1 cellular context compared by ENCODE assay signal in the genomic region with DNA sequence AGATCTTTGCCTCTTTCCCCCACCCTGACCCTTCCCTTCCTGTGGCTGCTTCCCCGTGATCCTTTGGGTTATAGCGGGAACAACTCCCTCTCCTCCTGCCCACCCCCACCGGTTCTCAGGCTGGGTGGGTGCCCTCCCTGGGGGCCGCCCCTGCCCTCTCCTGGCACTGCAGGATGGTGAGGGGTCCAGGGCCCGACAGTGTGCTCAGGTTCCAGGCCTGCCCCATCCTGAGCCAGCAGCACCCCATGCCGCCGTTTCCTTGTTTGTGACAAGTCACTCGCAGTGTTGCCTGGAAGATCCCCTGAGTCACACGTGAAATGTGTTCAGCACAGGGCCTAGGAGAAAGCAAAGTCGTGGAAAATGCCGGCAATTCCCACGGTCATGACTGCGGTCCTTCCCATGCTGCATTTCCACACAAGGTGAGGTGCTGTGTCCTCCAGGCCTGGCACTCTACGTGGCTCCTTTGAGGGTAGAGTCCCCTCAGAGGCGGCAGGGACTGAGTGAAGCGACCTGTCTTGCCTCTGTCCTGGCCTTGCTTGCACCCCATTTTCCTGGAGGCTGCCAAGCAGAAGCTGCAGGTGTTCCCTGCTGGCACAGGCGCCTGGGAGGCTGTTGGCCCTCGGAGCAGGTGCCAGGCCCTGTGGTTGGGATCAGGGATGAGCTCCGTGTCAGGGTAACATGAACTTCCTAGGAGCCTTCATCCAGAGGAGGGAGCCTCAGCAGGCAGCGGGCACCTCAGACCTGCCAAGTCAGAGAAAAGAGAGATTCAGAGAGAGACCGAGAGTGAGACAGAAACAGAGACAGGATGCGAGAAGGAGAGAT.
TF ChIP-seq lines count a peak whose summit lies in the region.

No MANE protein-coding gene starts in this region.

TF ChIP-seq in K562, 482 proteins besides CTCF, POLR2A, EP300 and RAD21 (continued from another document and continues in another):
- TF ChIP-seq, protein P1, sequence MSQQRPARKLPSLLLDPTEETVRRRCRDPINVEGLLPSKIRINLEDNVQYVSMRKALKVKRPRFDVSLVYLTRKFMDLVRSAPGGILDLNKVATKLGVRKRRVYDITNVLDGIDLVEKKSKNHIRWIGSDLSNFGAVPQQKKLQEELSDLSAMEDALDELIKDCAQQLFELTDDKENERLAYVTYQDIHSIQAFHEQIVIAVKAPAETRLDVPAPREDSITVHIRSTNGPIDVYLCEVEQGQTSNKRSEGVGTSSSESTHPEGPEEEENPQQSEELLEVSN (IDR thresholded peaks at IDR 0.05; ENCODE audit: borderline replicate concordance in 1 of 2, extremely low read depth in 1 of 2, insufficient read depth in 1 of 2, insufficient read length in 1 of 2, low read depth in 1 of 2, low read length in 1 of 2, poor library complexity in 1 of 2, severe bottlenecking in 1 of 2) = peak in 1 of 2 experiments; percentile 38
- no peak for TF ChIP-seq ATF1 (CRISPR knock-in tag; IDR thresholded peaks at IDR 0.05)
- no peak for TF ChIP-seq ATF1 (tag; IDR thresholded peaks at IDR 0.05)
- TF ChIP-seq, protein P2, sequence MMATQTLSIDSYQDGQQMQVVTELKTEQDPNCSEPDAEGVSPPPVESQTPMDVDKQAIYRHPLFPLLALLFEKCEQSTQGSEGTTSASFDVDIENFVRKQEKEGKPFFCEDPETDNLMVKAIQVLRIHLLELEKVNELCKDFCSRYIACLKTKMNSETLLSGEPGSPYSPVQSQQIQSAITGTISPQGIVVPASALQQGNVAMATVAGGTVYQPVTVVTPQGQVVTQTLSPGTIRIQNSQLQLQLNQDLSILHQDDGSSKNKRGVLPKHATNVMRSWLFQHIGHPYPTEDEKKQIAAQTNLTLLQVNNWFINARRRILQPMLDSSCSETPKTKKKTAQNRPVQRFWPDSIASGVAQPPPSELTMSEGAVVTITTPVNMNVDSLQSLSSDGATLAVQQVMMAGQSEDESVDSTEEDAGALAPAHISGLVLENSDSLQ (IDR thresholded peaks at IDR 0.05) = no peak
- no peak for TF ChIP-seq ZNF408 (CRISPR knock-in tag; IDR thresholded peaks at IDR 0.05; ENCODE audit: low read depth)
- TF ChIP-seq ERF (CRISPR knock-in tag; IDR thresholded peaks at IDR 0.05) = peak; percentile 16; the same call in 1 of the 2 replicates
- TF ChIP-seq, protein P3, sequence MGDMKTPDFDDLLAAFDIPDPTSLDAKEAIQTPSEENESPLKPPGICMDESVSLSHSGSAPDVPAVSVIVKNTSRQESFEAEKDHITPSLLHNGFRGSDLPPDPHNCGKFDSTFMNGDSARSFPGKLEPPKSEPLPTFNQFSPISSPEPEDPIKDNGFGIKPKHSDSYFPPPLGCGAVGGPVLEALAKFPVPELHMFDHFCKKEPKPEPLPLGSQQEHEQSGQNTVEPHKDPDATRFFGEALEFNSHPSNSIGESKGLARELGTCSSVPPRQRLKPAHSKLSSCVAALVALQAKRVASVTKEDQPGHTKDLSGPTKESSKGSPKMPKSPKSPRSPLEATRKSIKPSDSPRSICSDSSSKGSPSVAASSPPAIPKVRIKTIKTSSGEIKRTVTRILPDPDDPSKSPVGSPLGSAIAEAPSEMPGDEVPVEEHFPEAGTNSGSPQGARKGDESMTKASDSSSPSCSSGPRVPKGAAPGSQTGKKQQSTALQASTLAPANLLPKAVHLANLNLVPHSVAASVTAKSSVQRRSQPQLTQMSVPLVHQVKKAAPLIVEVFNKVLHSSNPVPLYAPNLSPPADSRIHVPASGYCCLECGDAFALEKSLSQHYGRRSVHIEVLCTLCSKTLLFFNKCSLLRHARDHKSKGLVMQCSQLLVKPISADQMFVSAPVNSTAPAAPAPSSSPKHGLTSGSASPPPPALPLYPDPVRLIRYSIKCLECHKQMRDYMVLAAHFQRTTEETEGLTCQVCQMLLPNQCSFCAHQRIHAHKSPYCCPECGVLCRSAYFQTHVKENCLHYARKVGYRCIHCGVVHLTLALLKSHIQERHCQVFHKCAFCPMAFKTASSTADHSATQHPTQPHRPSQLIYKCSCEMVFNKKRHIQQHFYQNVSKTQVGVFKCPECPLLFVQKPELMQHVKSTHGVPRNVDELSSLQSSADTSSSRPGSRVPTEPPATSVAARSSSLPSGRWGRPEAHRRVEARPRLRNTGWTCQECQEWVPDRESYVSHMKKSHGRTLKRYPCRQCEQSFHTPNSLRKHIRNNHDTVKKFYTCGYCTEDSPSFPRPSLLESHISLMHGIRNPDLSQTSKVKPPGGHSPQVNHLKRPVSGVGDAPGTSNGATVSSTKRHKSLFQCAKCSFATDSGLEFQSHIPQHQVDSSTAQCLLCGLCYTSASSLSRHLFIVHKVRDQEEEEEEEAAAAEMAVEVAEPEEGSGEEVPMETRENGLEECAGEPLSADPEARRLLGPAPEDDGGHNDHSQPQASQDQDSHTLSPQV (IDR thresholded peaks at IDR 0.05) = peak; percentile 71
- TF ChIP-seq SRF (CRISPR knock-in tag; IDR thresholded peaks at IDR 0.05) = no peak
- 0 out of 2 replicates have a peak, but pooled peaks have one; percentile 21 for TF ChIP-seq CXXC5 (CRISPR knock-in tag; IDR thresholded peaks at IDR 0.05)
- no peak for TF ChIP-seq CHD2 (IDR thresholded peaks at IDR 0.05; ENCODE audit: low read depth, low read length)
- TF ChIP-seq COPS2 (conservative IDR thresholded peaks at IDR 0.05) = no peak
- TF ChIP-seq, protein P4, sequence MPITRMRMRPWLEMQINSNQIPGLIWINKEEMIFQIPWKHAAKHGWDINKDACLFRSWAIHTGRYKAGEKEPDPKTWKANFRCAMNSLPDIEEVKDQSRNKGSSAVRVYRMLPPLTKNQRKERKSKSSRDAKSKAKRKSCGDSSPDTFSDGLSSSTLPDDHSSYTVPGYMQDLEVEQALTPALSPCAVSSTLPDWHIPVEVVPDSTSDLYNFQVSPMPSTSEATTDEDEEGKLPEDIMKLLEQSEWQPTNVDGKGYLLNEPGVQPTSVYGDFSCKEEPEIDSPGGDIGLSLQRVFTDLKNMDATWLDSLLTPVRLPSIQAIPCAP (CRISPR knock-in tag; IDR thresholded peaks at IDR 0.05; ENCODE audit: borderline replicate concordance) = 0 out of 2 replicates have a peak, but pooled peaks have one; percentile 21
- no peak for TF ChIP-seq NONO (IDR thresholded peaks at IDR 0.05; ENCODE audit: low read depth in 2 of 2, low read length in 1 of 2)
- TF ChIP-seq CHD4 (IDR thresholded peaks at IDR 0.05; ENCODE audit: insufficient read depth, insufficient replicate concordance, low read depth, low read length, poor library complexity, severe bottlenecking) = no peak
- no peak for TF ChIP-seq ZNF785 (CRISPR knock-in tag; IDR thresholded peaks at IDR 0.05)
- no peak for TF ChIP-seq HMGN3 (IDR thresholded peaks at IDR 0.05; ENCODE audit: borderline replicate concordance, extremely low read depth, insufficient read length, low read depth, low read length)
- TF ChIP-seq, protein P5, sequence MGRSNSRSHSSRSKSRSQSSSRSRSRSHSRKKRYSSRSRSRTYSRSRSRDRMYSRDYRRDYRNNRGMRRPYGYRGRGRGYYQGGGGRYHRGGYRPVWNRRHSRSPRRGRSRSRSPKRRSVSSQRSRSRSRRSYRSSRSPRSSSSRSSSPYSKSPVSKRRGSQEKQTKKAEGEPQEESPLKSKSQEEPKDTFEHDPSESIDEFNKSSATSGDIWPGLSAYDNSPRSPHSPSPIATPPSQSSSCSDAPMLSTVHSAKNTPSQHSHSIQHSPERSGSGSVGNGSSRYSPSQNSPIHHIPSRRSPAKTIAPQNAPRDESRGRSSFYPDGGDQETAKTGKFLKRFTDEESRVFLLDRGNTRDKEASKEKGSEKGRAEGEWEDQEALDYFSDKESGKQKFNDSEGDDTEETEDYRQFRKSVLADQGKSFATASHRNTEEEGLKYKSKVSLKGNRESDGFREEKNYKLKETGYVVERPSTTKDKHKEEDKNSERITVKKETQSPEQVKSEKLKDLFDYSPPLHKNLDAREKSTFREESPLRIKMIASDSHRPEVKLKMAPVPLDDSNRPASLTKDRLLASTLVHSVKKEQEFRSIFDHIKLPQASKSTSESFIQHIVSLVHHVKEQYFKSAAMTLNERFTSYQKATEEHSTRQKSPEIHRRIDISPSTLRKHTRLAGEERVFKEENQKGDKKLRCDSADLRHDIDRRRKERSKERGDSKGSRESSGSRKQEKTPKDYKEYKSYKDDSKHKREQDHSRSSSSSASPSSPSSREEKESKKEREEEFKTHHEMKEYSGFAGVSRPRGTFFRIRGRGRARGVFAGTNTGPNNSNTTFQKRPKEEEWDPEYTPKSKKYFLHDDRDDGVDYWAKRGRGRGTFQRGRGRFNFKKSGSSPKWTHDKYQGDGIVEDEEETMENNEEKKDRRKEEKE (IDR thresholded peaks at IDR 0.05; ENCODE audit: borderline replicate concordance in 1 of 2, control insufficient read depth in 1 of 2, low read depth in 2 of 2, low read length in 1 of 2) = no peak
- no peak for TF ChIP-seq ARID2 (IDR thresholded peaks at IDR 0.05)
- TF ChIP-seq, protein P6, sequence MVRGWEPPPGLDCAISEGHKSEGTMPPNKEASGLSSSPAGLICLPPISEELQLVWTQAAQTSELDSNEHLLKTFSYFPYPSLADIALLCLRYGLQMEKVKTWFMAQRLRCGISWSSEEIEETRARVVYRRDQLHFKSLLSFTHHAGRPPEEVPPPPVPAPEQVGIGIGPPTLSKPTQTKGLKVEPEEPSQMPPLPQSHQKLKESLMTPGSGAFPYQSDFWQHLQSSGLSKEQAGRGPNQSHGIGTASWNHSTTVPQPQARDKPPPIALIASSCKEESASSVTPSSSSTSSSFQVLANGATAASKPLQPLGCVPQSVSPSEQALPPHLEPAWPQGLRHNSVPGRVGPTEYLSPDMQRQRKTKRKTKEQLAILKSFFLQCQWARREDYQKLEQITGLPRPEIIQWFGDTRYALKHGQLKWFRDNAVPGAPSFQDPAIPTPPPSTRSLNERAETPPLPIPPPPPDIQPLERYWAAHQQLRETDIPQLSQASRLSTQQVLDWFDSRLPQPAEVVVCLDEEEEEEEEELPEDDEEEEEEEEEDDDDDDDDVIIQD (CRISPR knock-in tag; IDR thresholded peaks at IDR 0.05) = no peak
- TF ChIP-seq, protein P7, sequence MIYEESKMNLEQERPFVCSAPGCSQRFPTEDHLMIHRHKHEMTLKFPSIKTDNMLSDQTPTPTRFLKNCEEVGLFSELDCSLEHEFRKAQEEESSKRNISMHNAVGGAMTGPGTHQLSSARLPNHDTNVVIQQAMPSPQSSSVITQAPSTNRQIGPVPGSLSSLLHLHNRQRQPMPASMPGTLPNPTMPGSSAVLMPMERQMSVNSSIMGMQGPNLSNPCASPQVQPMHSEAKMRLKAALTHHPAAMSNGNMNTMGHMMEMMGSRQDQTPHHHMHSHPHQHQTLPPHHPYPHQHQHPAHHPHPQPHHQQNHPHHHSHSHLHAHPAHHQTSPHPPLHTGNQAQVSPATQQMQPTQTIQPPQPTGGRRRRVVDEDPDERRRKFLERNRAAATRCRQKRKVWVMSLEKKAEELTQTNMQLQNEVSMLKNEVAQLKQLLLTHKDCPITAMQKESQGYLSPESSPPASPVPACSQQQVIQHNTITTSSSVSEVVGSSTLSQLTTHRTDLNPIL (CRISPR knock-in tag; IDR thresholded peaks at IDR 0.05) = no peak
- no peak for TF ChIP-seq POLR2AphosphoS5 (IDR thresholded peaks at IDR 0.05; ENCODE audit: control insufficient read depth, insufficient read depth, low read depth, low read length)
- TF ChIP-seq ELF4 (CRISPR knock-in tag; IDR thresholded peaks at IDR 0.05) = 0 out of 2 replicates have a peak, but pooled peaks have one; percentile 71
- TF ChIP-seq, protein P8, sequence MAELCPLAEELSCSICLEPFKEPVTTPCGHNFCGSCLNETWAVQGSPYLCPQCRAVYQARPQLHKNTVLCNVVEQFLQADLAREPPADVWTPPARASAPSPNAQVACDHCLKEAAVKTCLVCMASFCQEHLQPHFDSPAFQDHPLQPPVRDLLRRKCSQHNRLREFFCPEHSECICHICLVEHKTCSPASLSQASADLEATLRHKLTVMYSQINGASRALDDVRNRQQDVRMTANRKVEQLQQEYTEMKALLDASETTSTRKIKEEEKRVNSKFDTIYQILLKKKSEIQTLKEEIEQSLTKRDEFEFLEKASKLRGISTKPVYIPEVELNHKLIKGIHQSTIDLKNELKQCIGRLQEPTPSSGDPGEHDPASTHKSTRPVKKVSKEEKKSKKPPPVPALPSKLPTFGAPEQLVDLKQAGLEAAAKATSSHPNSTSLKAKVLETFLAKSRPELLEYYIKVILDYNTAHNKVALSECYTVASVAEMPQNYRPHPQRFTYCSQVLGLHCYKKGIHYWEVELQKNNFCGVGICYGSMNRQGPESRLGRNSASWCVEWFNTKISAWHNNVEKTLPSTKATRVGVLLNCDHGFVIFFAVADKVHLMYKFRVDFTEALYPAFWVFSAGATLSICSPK (IDR thresholded peaks at IDR 0.05; ENCODE audit: borderline replicate concordance) = no peak
